8 cellular contexts compared by ENCODE assay signal in the genomic region with DNA sequence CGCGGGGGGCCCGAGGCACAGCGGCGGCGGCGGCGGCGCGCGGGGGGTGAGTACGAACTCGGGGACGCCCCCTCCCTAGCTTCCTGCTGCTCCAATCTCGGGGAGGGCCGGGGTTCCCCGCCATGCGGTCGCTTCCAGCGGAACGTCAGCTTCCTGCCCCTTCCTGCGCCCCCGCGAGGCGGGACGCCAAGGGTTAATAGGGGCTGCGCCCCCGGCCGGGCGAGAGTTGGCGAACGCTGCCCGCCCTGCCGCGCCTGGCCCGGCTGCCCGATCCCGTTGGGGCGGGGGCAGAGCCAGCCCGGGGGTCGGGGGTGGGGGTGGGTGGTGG. TPM values are rescaled to one million over a fixed set of nuclear protein-coding genes. Genes with fewer than 3 reads are reported as not detected.
DNase-seq lines count a peak whose midpoint lies in the region; ATAC-seq, FAIRE-seq and TF ChIP-seq lines count a peak whose summit lies in the region.

No MANE protein-coding gene starts in this region.

- in situ Hi-C loops in Panc1 (cut with HindIII; ENCODE audit: low pct_unique_long_range_greater_than_20kb, low sequenced_read_pairs), result no loop called here

- H2AFZ ChIP-seq in endothelial cell of umbilical vein (ENCODE audit: low read depth, low read length) (peak overlapping the region; percentile 56), neuronal stem cell (ENCODE audit: low read length) (peak overlapping the region; percentile 94)

- WGBS in neuronal stem cell (ENCODE audit: extremely low coverage in 2 of 2, insufficient read length in 2 of 2, insufficient replicate concordance in 1 of 2), 2 donors, result no CpG with 5 or more reads among the region's 41 CpGs

- TF ChIP-seq POLR2A in endothelial cell of umbilical vein (IDR thresholded peaks at IDR 0.05; ENCODE audit: low read depth, low read length), result no peak

- no peak overlapping the region for H3K23ac ChIP-seq in neuronal stem cell (ENCODE audit: low read depth, low read length, poor library complexity)

- H3K9ac ChIP-seq in BLaER1 (peak overlapping the region; percentile 91), endothelial cell of umbilical vein (replicated peaks; ENCODE audit: extremely low read depth, insufficient read depth, low read length) (peak overlapping the region; percentile 51), neuronal stem cell (ENCODE audit: low read depth, low read length, poor library complexity) (peak overlapping the region; percentile 88)

- TF ChIP-seq CTCF in Panc1 (IDR thresholded peaks at IDR 0.05) (no peak), endothelial cell of umbilical vein (IDR thresholded peaks at IDR 0.05; ENCODE audit: extremely low read depth in 1 of 2, insufficient read depth in 1 of 2, low read depth in 1 of 2, low read length in 2 of 2) (no peak)

- no peak overlapping the region for H3K14ac ChIP-seq in neuronal stem cell (ENCODE audit: low read length)

- CTCF ChIA-PET in Panc1 (lab: Charles Lee), result interaction anchor here (0.6 kb wide), 1 partner anchor 135 kb away, joined by 6 read pairs; no protein-coding TSS in a partner anchor
- CTCF ChIA-PET in endothelial cell of umbilical vein (lab: Charles Lee), result interaction anchor here (1.2 to 7.7 kb wide), 22 partner anchors 8 to 135 kb away, joined by 3 to 127 read pairs (median 10); no protein-coding TSS in a partner anchor

- H2BK12ac ChIP-seq in neuronal stem cell (ENCODE audit: low read length), result no peak overlapping the region

- H3K27me3 ChIP-seq in BLaER1 (peaks cover 38% of the 10 kb centered on the region), Panc1 (ENCODE audit: control insufficient read depth, insufficient read depth, low read length) (peaks cover 2% of the 10 kb centered on the region; the same call in 1 of the 2 replicates), endothelial cell of umbilical vein (ENCODE audit: control insufficient read depth in 2 of 2, insufficient read depth in 2 of 2, low read length in 2 of 2) (peaks cover 16 to 18% of the 10 kb centered on the region in 2 experiments), neuronal stem cell (ENCODE audit: control insufficient read depth in 3 of 3, insufficient read depth in 3 of 3, low read depth in 1 of 3, low read length in 3 of 3) (peaks cover 8 to 41% (median 13%) of the 10 kb centered on the region in 3 experiments)

- H3K36me3 ChIP-seq in BLaER1 (no peaks in the 10 kb centered on the region), Panc1 (ENCODE audit: control insufficient read depth, insufficient read depth, low read length) (no peaks in the 10 kb centered on the region), endothelial cell of umbilical vein (ENCODE audit: control insufficient read depth in 2 of 2, extremely low read depth in 1 of 2, insufficient read depth in 2 of 2, low read length in 2 of 2) (no peaks in the 10 kb centered on the region), neuronal stem cell (replicated peaks in 1 of 2; ENCODE audit: control insufficient read depth in 2 of 2, insufficient read depth in 2 of 2, low read length in 2 of 2) (no peaks in the 10 kb centered on the region)

- peak overlapping the region; percentile 91 for H3K18ac ChIP-seq in neuronal stem cell (ENCODE audit: low read length)

- no peak overlapping the region for H2BK120ac ChIP-seq in neuronal stem cell (ENCODE audit: low read depth, low read length)

- peak overlapping the region; percentile 88 for H3K4me2 ChIP-seq in BLaER1
- H3K4me2 ChIP-seq in endothelial cell of umbilical vein (ENCODE audit: insufficient read depth, low read length), result no peak overlapping the region
- H3K4me2 ChIP-seq in neuronal stem cell (ENCODE audit: insufficient read depth, low read length, poor library complexity, severe bottlenecking), result peak overlapping the region; percentile 96

- peak overlapping the region; percentile 79 for H2BK15ac ChIP-seq in neuronal stem cell (ENCODE audit: low read length)

- no peak for FAIRE-seq in endothelial cell of umbilical vein (lab: Jason Lieb, UNC)

- H3K4me1 ChIP-seq in BLaER1 (peaks cover 63% of the 10 kb centered on the region), Panc1 (ENCODE audit: control insufficient read depth, insufficient read depth, low read length) (peaks cover 4% of the 10 kb centered on the region), endothelial cell of umbilical vein (ENCODE audit: control insufficient read depth, extremely low read depth, insufficient read depth, low read length) (peaks cover 25% of the 10 kb centered on the region), neuronal stem cell (ENCODE audit: control insufficient read depth in 2 of 2, insufficient read depth in 1 of 2, low read depth in 1 of 2, low read length in 2 of 2) (peaks cover 25 to 29% of the 10 kb centered on the region in 2 donors)

- no peaks in the 10 kb centered on the region for H3K9me3 ChIP-seq in BLaER1
- no peaks in the 10 kb centered on the region for H3K9me3 ChIP-seq in Panc1 (ENCODE audit: control insufficient read depth, insufficient read depth, low read depth, low read length)
- H3K9me3 ChIP-seq in endothelial cell of umbilical vein (replicated peaks; ENCODE audit: control insufficient read depth, insufficient read depth, low read length), result no peaks in the 10 kb centered on the region
- no peaks in the 10 kb centered on the region for H3K9me3 ChIP-seq in neuronal stem cell (replicated peaks in 1 of 2; ENCODE audit: control insufficient read depth in 2 of 2, insufficient read depth in 1 of 2, low read depth in 1 of 2, low read length in 2 of 2)

- H4K91ac ChIP-seq in neuronal stem cell (ENCODE audit: low read depth, low read length, poor library complexity), result no peak overlapping the region

- H3K79me1 ChIP-seq in neuronal stem cell (ENCODE audit: low read depth, low read length), result no peaks in the 10 kb centered on the region

- intact Hi-C loops in Panc1 (cut with micrococcal nuclease; ENCODE audit: unreplicated experiment) (loop anchor here (2.0 kb wide), 1 partner anchor 135 kb away; no protein-coding TSS in a partner anchor), endothelial cell of umbilical vein (cut with micrococcal nuclease) (loop anchor here (1.0 to 2.0 kb wide), 9 partner anchors 7 to 149 kb away; no protein-coding TSS in a partner anchor)

- H3K9me1 ChIP-seq in endothelial cell of umbilical vein (replicated peaks; ENCODE audit: control insufficient read depth, extremely low read depth, insufficient read depth, low read length), result no peaks in the 10 kb centered on the region

- BruUV-seq in Panc1 (replicated peaks; lab: Mats Ljungman, UMichigan) (no TSS peak), endothelial cell of umbilical vein (replicated peaks; lab: Mats Ljungman, UMichigan) (no TSS peak)

- no peak overlapping the region for H4K8ac ChIP-seq in neuronal stem cell (ENCODE audit: low read depth, low read length)

- H3K4ac ChIP-seq in neuronal stem cell (ENCODE audit: low read length), result no peak overlapping the region

- dilution Hi-C loops in endothelial cell of umbilical vein (cut with MboI; ENCODE audit: extremely low pct_ligation_motif_present, low sequenced_read_pairs), result no loop called here

- peaks cover 38% of the 10 kb centered on the region for H3K79me2 ChIP-seq in endothelial cell of umbilical vein (ENCODE audit: control insufficient read depth, insufficient read depth, low read length)

- peak overlapping the region; percentile 95 for H3K4me3 ChIP-seq in BLaER1
- H3K4me3 ChIP-seq in Panc1 (ENCODE audit: low read depth in 2 of 2, low read length in 2 of 2), result peak overlapping the region; percentile 52 to 56
- peak overlapping the region; percentile 37 to 54 (median 41) for H3K4me3 ChIP-seq in endothelial cell of umbilical vein (replicated peaks in 1 of 3; ENCODE audit: insufficient read depth in 1 of 3, low read depth in 1 of 3, low read length in 3 of 3)
- H3K4me3 ChIP-seq in neuronal stem cell (ENCODE audit: low read length in 2 of 2), result peak overlapping the region; percentile 46 to 83

- H2BK5ac ChIP-seq in neuronal stem cell (ENCODE audit: low read length), result no peak overlapping the region

- POLR2A ChIA-PET in Panc1 (lab: Charles Lee) (interaction anchor here (0.9 kb wide), 1 partner anchor 95 kb away, joined by 3 read pairs; no protein-coding TSS in a partner anchor), endothelial cell of umbilical vein (lab: Charles Lee) (no interaction called here)

- ATAC-seq in Panc1, result no peak
- ATAC-seq in HG02678 (IDR thresholded peaks at IDR 0.05; ENCODE audit: unreplicated experiment), result no peak
- ATAC-seq in GM21515 (IDR thresholded peaks at IDR 0.05; ENCODE audit: unreplicated experiment), result no peak

- DNase-seq in Panc1 (ENCODE audit: low read depth, low spot score) (no peak), endothelial cell of umbilical vein (ENCODE audit: low read depth, low spot score) (no peak), neuronal stem cell (ENCODE audit: low spot score) (no peak), GDM1 (lab: John Stamatoyannopoulos, UW) (no peak), KG1 (lab: John Stamatoyannopoulos, UW) (no peak)

- peak overlapping the region; percentile 91 for H3K27ac ChIP-seq in BLaER1
- no peak overlapping the region for H3K27ac ChIP-seq in Panc1 (ENCODE audit: low read length)
- no peak overlapping the region for H3K27ac ChIP-seq in endothelial cell of umbilical vein (ENCODE audit: insufficient read depth, low read depth, low read length)
- H3K27ac ChIP-seq in neuronal stem cell (replicated peaks; ENCODE audit: low read length), result no peak overlapping the region

- H4K20me1 ChIP-seq in BLaER1 (peaks cover 61% of the 10 kb centered on the region), endothelial cell of umbilical vein (replicated peaks; ENCODE audit: control insufficient read depth, extremely low read depth, insufficient read depth, low read length) (no peaks in the 10 kb centered on the region)

- H2AK5ac ChIP-seq in neuronal stem cell (ENCODE audit: low read depth, low read length), result no peak overlapping the region

RNA-seq across cellular contexts. Expression of gene COL27A1, which starts 0.6 kb away (rescaled TPM):
- total RNA-seq in Panc1 (2021; ENCODE audit: unreplicated experiment), result 5.1 TPM
- 2.3 TPM for polyA plus RNA-seq in Panc1 (2012; ENCODE audit: insufficient read length)
- total RNA-seq in endothelial cell of umbilical vein, result 48.6 and 49.1 TPM in 2 replicates
- 14.7 and 14.9 TPM in 2 replicates for polyA plus RNA-seq in endothelial cell of umbilical vein
- polyA plus RNA-seq in endothelial cell of umbilical vein (2011; cell fraction: cytosol; rRNA removed), result 5.1 and 7.1 TPM in 2 replicates
- 147 and 157 TPM in 2 replicates for polyA plus RNA-seq in endothelial cell of umbilical vein (2011; cell fraction: nucleus; rRNA removed)
- polyA plus RNA-seq in endothelial cell of umbilical vein (2012), result 30.8 and 37.0 TPM in 2 replicates
- polyA minus RNA-seq in endothelial cell of umbilical vein, result 17.6 and 18.7 TPM in 2 replicates
- 1.4 TPM for polyA minus RNA-seq in endothelial cell of umbilical vein (2011; cell fraction: cytosol; rRNA and poly(A)+ RNA removed)
- polyA minus RNA-seq in endothelial cell of umbilical vein (2011; cell fraction: nucleus; rRNA and poly(A)+ RNA removed), result 54.5 and 60.8 TPM in 2 replicates
- polyA plus RNA-seq in neuronal stem cell (2013, experiment 1 of 2), result 11.1 TPM
- 11.1 TPM for polyA plus RNA-seq in neuronal stem cell (2013, experiment 2 of 2)

RNA-seq across cellular contexts. Expression of gene KIF12, which starts 56.8 kb away (rescaled TPM):
- 0.87 TPM for total RNA-seq in Panc1 (2021; ENCODE audit: unreplicated experiment)
- polyA plus RNA-seq in Panc1 (2012; ENCODE audit: insufficient read length), result 1.4 TPM
- total RNA-seq in endothelial cell of umbilical vein, result 0.51 and 0.97 TPM in 2 replicates
- 0.46 and 0.88 TPM in 2 replicates for polyA plus RNA-seq in endothelial cell of umbilical vein
- polyA plus RNA-seq in endothelial cell of umbilical vein (2011; cell fraction: cytosol; rRNA removed), result 0.27 and 0.39 TPM in 2 replicates
- 2.7 and 4.0 TPM in 2 replicates for polyA plus RNA-seq in endothelial cell of umbilical vein (2011; cell fraction: nucleus; rRNA removed)
- polyA plus RNA-seq in endothelial cell of umbilical vein (2012), result 0.95 and 4.5 TPM in 2 replicates
- polyA minus RNA-seq in endothelial cell of umbilical vein, result 0.15 and 1.4 TPM in 2 replicates
- not detected for polyA minus RNA-seq in endothelial cell of umbilical vein (2011; cell fraction: cytosol; rRNA and poly(A)+ RNA removed)
- polyA minus RNA-seq in endothelial cell of umbilical vein (2011; cell fraction: nucleus; rRNA and poly(A)+ RNA removed), result 0.19 and 0.82 TPM in 2 replicates
- 0.18 TPM for polyA plus RNA-seq in neuronal stem cell (2013, experiment 1 of 2)
- polyA plus RNA-seq in neuronal stem cell (2013, experiment 2 of 2), result 0.22 TPM

Comparison
In these comparisons a context has a peak if more than half of its experiments do, and no peak if none do; other contexts are left out.
1. H3K4me3 ChIP-seq: peak in every context shown above with its lines; median percentile 95 in BLaER1; 64 in neuronal stem cell; 54 in Panc1; 41 in endothelial cell of umbilical vein.